In the genomic region with DNA sequence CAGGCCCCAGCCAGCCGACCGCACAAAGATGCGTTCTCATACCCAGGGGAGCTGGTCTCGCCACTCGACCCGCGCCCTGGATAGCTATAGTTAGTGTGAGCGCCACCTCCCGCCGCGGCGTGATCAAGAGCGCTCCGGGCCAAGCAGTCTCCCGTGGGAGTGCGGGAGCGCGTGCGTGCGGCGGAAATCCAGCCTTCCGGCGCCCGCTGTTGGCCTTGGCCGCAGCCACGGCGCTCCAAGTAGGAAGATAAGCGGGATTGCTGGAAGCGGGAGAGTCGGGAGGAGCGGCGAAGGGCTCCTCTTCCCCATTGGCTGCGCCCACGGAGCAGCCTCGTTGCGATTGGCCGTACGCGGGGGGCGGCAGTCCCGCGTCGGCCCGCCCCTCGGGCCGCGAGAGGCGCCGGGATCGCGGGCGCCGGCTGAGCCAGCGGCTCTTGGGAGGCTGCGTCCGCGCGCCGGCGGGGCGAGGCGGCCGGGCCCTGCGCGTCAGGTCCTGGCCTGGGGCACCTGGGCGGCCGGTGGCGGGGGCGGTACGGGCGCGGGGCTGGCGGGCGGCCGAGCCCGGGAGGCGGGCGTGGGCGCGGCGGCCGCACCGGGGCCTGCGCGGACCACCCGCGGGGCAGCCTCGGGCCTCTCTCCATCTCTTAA, we compare ENCODE assay signal across 9 cellular contexts. TPM values are rescaled to one million over a fixed set of nuclear protein-coding genes. Genes with fewer than 3 reads are reported as not detected.
A peak's percentile ranks its signal among the peaks of the same experiment; 100 is the strongest.
DNase-seq lines count a peak whose midpoint lies in the region; ATAC-seq and TF ChIP-seq lines count a peak whose summit lies in the region.
"Not testable (repeated sequence)": the region's sequence is repeated elsewhere in the genome, so short reads cannot be mapped to it uniquely, and the experiment has no call there.
"Had no signal": no experiment of that assay in that cellular context is flagged by ENCODE, and none has a peak within 500 bp of the region (broad histone marks: within the 10 kb centered on the region; RNA-seq: fewer than 3 reads in every experiment).

No MANE protein-coding gene starts in this region.

- H3K4me1 Mint-ChIP-seq in H9; activated T-cell treated with anti-CD3 and anti-CD28 coated beads, Interleukin-2, amount 50 U/mL, for 24 hours (ENCODE audit: low read depth); neural crest cell: not testable (repeated sequence)

- DNase-seq in H9 (peak; percentile 35), SK-MEL-5 (ENCODE audit: low read depth, low spot score) (peak; percentile 38), right cardiac atrium (peak; percentile 75 to 93 (median 92)), neural crest cell (ENCODE audit: low read depth, low spot score) (peak; percentile 25)
- DNase-seq in activated T-cell treated with anti-CD3 and anti-CD28 coated beads, Interleukin-2, amount 50 U/mL, for 24 hours, result peak; percentile 65
- not testable (repeated sequence) for DNase-seq in choroid plexus epithelial cell (ENCODE audit: low read depth)
- peak; percentile 7 to 27 for DNase-seq in stimulated activated CD4-positive, alpha-beta T cell treated with anti-CD3 and anti-CD28 coated beads, Interleukin-4, amount 100 ng/mL, for 4 hours

- H3K79me2 ChIP-seq in ACC112 (ENCODE audit: control insufficient read depth, insufficient read depth, low read length, unreplicated experiment); H9 (ENCODE audit: insufficient read depth, low read length): not testable (repeated sequence)

- in situ Hi-C loops in SK-MEL-5 (cut with HindIII; ENCODE audit: low pct_unique_long_range_greater_than_20kb, low sequenced_read_pairs), result not testable (repeated sequence)

- H3K4me1 ChIP-seq in ACC112 (ENCODE audit: control insufficient read depth, insufficient read depth, low read length, unreplicated experiment); H9 (ENCODE audit: insufficient read depth, low read length); right cardiac atrium (ENCODE audit: control insufficient read depth, insufficient read depth, low read length): not testable (repeated sequence)

- H3K27me3 ChIP-seq in ACC112 (ENCODE audit: insufficient read depth, low read length); H9 (ENCODE audit: insufficient read depth, low read length); right cardiac atrium (ENCODE audit: control insufficient read depth, insufficient read depth): not testable (repeated sequence)

- not testable (repeated sequence) for H2AFZ ChIP-seq in ACC112 (ENCODE audit: low read length, unreplicated experiment); H9 (ENCODE audit: low read length)

- H3K36me3 Mint-ChIP-seq in H9 (ENCODE audit: insufficient read depth in 1 of 3, low read depth in 3 of 3); activated T-cell treated with anti-CD3 and anti-CD28 coated beads, Interleukin-2, amount 50 U/mL, for 24 hours (ENCODE audit: low read depth); neural crest cell (ENCODE audit: low read depth): not testable (repeated sequence)

- H4K8ac ChIP-seq in H9 (replicated peaks; ENCODE audit: insufficient read length, low read depth, low read length), result not testable (repeated sequence)

- H3T11ph ChIP-seq in H9 (ENCODE audit: low read length), result not testable (repeated sequence)

- H3K4me2 ChIP-seq in H9 (ENCODE audit: insufficient read depth, insufficient read length, low read length), result not testable (repeated sequence)

- H3K14ac ChIP-seq in H9 (ENCODE audit: insufficient read depth, low read length), result not testable (repeated sequence)

- TF ChIP-seq CTCF in H9 (conservative IDR thresholded peaks at IDR 0.05); choroid plexus epithelial cell (conservative IDR thresholded peaks at IDR 0.05; ENCODE audit: low read depth, low read length); neural crest cell (conservative IDR thresholded peaks at IDR 0.05): not testable (repeated sequence)

- intact Hi-C loops in right cardiac atrium (cut with DNase I), result not testable (repeated sequence)

- H3K4me3 Mint-ChIP-seq in H9, result peak overlapping the region in 1 of 2 experiments; percentile 39; a peak in 3 of 5 replicates
- H3K4me3 Mint-ChIP-seq in activated T-cell treated with anti-CD3 and anti-CD28 coated beads, Interleukin-2, amount 50 U/mL, for 24 hours, result peak overlapping the region; percentile 70
- H3K4me3 Mint-ChIP-seq in neural crest cell, result peak overlapping the region; percentile 70

- H3K23ac ChIP-seq in H9 (ENCODE audit: insufficient read length, low read depth, low read length), result not testable (repeated sequence)

- H3K9me3 Mint-ChIP-seq in H9; activated T-cell treated with anti-CD3 and anti-CD28 coated beads, Interleukin-2, amount 50 U/mL, for 24 hours; neural crest cell: not testable (repeated sequence)

- not testable (repeated sequence) for H4K91ac ChIP-seq in H9 (ENCODE audit: insufficient read length, low read depth, low read length)

- not testable (repeated sequence) for H3K56ac ChIP-seq in H9 (ENCODE audit: insufficient read length, low read depth, low read length)

- not testable (repeated sequence) for H4K20me1 ChIP-seq in H9 (ENCODE audit: control insufficient read depth, insufficient read depth, insufficient read length)

- not testable (repeated sequence) for H3K9me3 ChIP-seq in H9 (ENCODE audit: control insufficient read depth, low read depth, low read length); right cardiac atrium (ENCODE audit: control insufficient read depth, low read length)

- H3K27me3 Mint-ChIP-seq in H9 (ENCODE audit: low read depth); activated T-cell treated with anti-CD3 and anti-CD28 coated beads, Interleukin-2, amount 50 U/mL, for 24 hours; neural crest cell (ENCODE audit: low read depth): not testable (repeated sequence)

- H4K5ac ChIP-seq in H9 (ENCODE audit: insufficient read length, low read depth, low read length), result not testable (repeated sequence)

- H3K27ac Mint-ChIP-seq in H9; activated T-cell treated with anti-CD3 and anti-CD28 coated beads, Interleukin-2, amount 50 U/mL, for 24 hours; neural crest cell (ENCODE audit: unreplicated experiment): not testable (repeated sequence)

- H3K4ac ChIP-seq in H9 (ENCODE audit: low read depth, low read length), result not testable (repeated sequence)

- H3K27ac ChIP-seq in ACC112 (ENCODE audit: low read depth, low read length); H9 (ENCODE audit: insufficient read length, low read depth, low read length): not testable (repeated sequence)
- peak overlapping the region; percentile 72 for H3K27ac ChIP-seq in right cardiac atrium (ENCODE audit: low read length)

- not testable (repeated sequence) for H3K36me3 ChIP-seq in ACC112 (ENCODE audit: insufficient read depth, low read length)

- H2BK20ac ChIP-seq in H9 (ENCODE audit: low read depth, low read length, poor library complexity, severe bottlenecking), result not testable (repeated sequence)

- peak; percentile 62 to 77 for ATAC-seq in right cardiac atrium

- not testable (repeated sequence) for H2BK15ac ChIP-seq in H9 (ENCODE audit: low read depth, low read length)

- H2BK5ac ChIP-seq in H9 (ENCODE audit: insufficient read length, low read length), result not testable (repeated sequence)

- H2AK5ac ChIP-seq in H9 (ENCODE audit: insufficient read length, low read length), result not testable (repeated sequence)

- H3K4me3 ChIP-seq in ACC112 (ENCODE audit: low read depth, low read length) (peak overlapping the region; percentile 58), choroid plexus epithelial cell (ENCODE audit: low read depth, low read length) (peak overlapping the region; percentile 60), right cardiac atrium (ENCODE audit: low read length) (peak overlapping the region; percentile 47)

- H3K79me1 ChIP-seq in H9 (ENCODE audit: insufficient read depth, low read depth, low read length, poor library complexity, severe bottlenecking), result not testable (repeated sequence)

- H3K18ac ChIP-seq in H9 (ENCODE audit: insufficient read length, low read depth, low read length), result not testable (repeated sequence)

- WGBS in H9 (ENCODE audit: extremely low coverage, insufficient read length, low lambda C conversion rate), result no CpG with 5 or more reads among the region's 88 CpGs
- WGBS in right cardiac atrium, result under 1% methylated on average over 31 of the region's 88 CpGs

- H2BK12ac ChIP-seq in H9 (ENCODE audit: insufficient read length, low read depth, low read length), result not testable (repeated sequence)

- H3K9ac ChIP-seq in H9 (ENCODE audit: extremely low read depth, insufficient read length, low read length), result not testable (repeated sequence)

- H3K23me2 ChIP-seq in H9 (ENCODE audit: insufficient read length, low read depth, low read length, poor library complexity, severe bottlenecking), result not testable (repeated sequence)

- H2BK120ac ChIP-seq in H9 (ENCODE audit: low read depth, low read length, poor library complexity, severe bottlenecking), result not testable (repeated sequence)

RNA-seq across cellular contexts. Expression of gene GOLGA6L22, which starts 35.9 kb away (rescaled TPM):
- total RNA-seq in H9 (2021), result not detected in 2 replicates
- total RNA-seq in SK-MEL-5 (2014; rRNA removed; shearing (Covaris generic)), result not detected in 2 replicates
- not detected in 2 replicates for polyA plus RNA-seq in SK-MEL-5 (2015; cell fraction: cytosol; rRNA removed)
- polyA plus RNA-seq in SK-MEL-5 (2015; cell fraction: nucleus; rRNA removed), result not detected in 2 replicates
- not detected for total RNA-seq in right cardiac atrium
- polyA plus RNA-seq in right cardiac atrium, result 0.02 TPM
- not detected in 2 replicates for total RNA-seq in neural crest cell
- total RNA-seq: A172 had no signal
